ENCODE assay signal across 8 cellular contexts in genomic region chr1:150560576-150560975, GRCh38. TPM values are rescaled to one million over a fixed set of nuclear protein-coding genes. Genes with fewer than 3 reads are reported as not detected.
DNase-seq lines count a peak whose midpoint lies in the region; ATAC-seq lines count a peak whose summit lies in the region.

No MANE protein-coding gene starts in this region.

- H3K9ac ChIP-seq in mucosa of stomach (ENCODE audit: low read length): peak overlapping the region; percentile 100

- no peaks in the 10 kb centered on the region for H3K9me3 Mint-ChIP-seq in stimulated activated naive CD8-positive, alpha-beta T cell treated with anti-CD3 and anti-CD28 coated beads, Interleukin-15, Interleukin-2, amounts not matched to agents 100 ng/mL and 50 ng/mL, for 24 hours

- peaks cover 4% of the 10 kb centered on the region for H3K36me3 Mint-ChIP-seq in stimulated activated naive CD8-positive, alpha-beta T cell treated with anti-CD3 and anti-CD28 coated beads, Interleukin-15, Interleukin-2, amounts not matched to agents 100 ng/mL and 50 ng/mL, for 24 hours (ENCODE audit: low read depth)

- H3K4me1 Mint-ChIP-seq in stimulated activated naive CD8-positive, alpha-beta T cell treated with anti-CD3 and anti-CD28 coated beads, Interleukin-15, Interleukin-2, amounts not matched to agents 100 ng/mL and 50 ng/mL, for 24 hours (ENCODE audit: low read depth): peaks cover 52% of the 10 kb centered on the region

- H3K4me1 ChIP-seq in mucosa of stomach (ENCODE audit: control insufficient read depth, insufficient read depth, low read length) (peaks cover 64% of the 10 kb centered on the region), aorta (ENCODE audit: control insufficient read depth in 1 of 2, insufficient read depth in 2 of 2, low read length in 2 of 2) (peaks cover 0 to 12% of the 10 kb centered on the region in 2 donors)

- H3K27me3 Mint-ChIP-seq in stimulated activated naive CD8-positive, alpha-beta T cell treated with anti-CD3 and anti-CD28 coated beads, Interleukin-15, Interleukin-2, amounts not matched to agents 100 ng/mL and 50 ng/mL, for 24 hours: no peaks in the 10 kb centered on the region

- H3K27me3 ChIP-seq in mucosa of stomach (ENCODE audit: control insufficient read depth, insufficient read depth, low read length): no peaks in the 10 kb centered on the region
- H3K27me3 ChIP-seq in aorta (ENCODE audit: control insufficient read depth in 1 of 2, insufficient read depth in 2 of 2, low read length in 1 of 2): no peaks in the 10 kb centered on the region

- H3K9me3 ChIP-seq in mucosa of stomach (ENCODE audit: control insufficient read depth, low read length) (no peaks in the 10 kb centered on the region), aorta (ENCODE audit: control insufficient read depth, low read length) (no peaks in the 10 kb centered on the region)

- peak overlapping the region; percentile 100 for H3K27ac Mint-ChIP-seq in stimulated activated naive CD8-positive, alpha-beta T cell treated with anti-CD3 and anti-CD28 coated beads, Interleukin-15, Interleukin-2, amounts not matched to agents 100 ng/mL and 50 ng/mL, for 24 hours

- ATAC-seq in stimulated activated naive CD8-positive, alpha-beta T cell treated with anti-CD3 and anti-CD28 coated beads, Interleukin-15, Interleukin-2, amounts not matched to agents 100 U/mL and 50 U/mL, for 24 hours: no peak
- ATAC-seq in aorta (ENCODE audit: low FRiP score) (no peak), HG02840 (IDR thresholded peaks at IDR 0.05; ENCODE audit: low FRiP score, unreplicated experiment) (no peak), sciatic nerve (no peak)

- DNase-seq in stimulated activated naive CD8-positive, alpha-beta T cell treated with anti-CD3 and anti-CD28 coated beads, Interleukin-15, Interleukin-2, amounts not matched to agents 100 U/mL and 50 U/mL, for 24 hours: no peak
- DNase-seq in caudate nucleus (lab: John Stamatoyannopoulos, UW): no peak
- no peak for DNase-seq in aorta
- DNase-seq in occipital lobe (lab: John Stamatoyannopoulos, UW): no peak
- no peak for DNase-seq in sciatic nerve (ENCODE audit: low spot score)

- peaks cover 3% of the 10 kb centered on the region for H3K36me3 ChIP-seq in mucosa of stomach (ENCODE audit: control insufficient read depth, insufficient read depth, low read length)
- no peaks in the 10 kb centered on the region for H3K36me3 ChIP-seq in aorta (ENCODE audit: control insufficient read depth in 1 of 2, insufficient read depth in 2 of 2, low read length in 1 of 2)

- H3K27ac ChIP-seq in caudate nucleus (ENCODE audit: low read depth, low read length) (peak overlapping the region; percentile 100), aorta (ENCODE audit: low read depth in 1 of 2, low read length in 2 of 2) (peak overlapping the region; percentile 48 to 88)

- H3K4me3 ChIP-seq in mucosa of stomach (ENCODE audit: low read length): peak overlapping the region; percentile 90
- peak overlapping the region; percentile 15 to 35 for H3K4me3 ChIP-seq in aorta (ENCODE audit: low read length in 2 of 2)

- H3K4me3 Mint-ChIP-seq in stimulated activated naive CD8-positive, alpha-beta T cell treated with anti-CD3 and anti-CD28 coated beads, Interleukin-15, Interleukin-2, amounts not matched to agents 100 ng/mL and 50 ng/mL, for 24 hours: peak overlapping the region; percentile 97

- intact Hi-C loops in aorta (cut with DNase I) (loop anchor here (2.0 to 10.0 kb wide), 3 partner anchors 60 to 414 kb away; partner anchors contain the start of genes CERS2 (in 1 of the 2) and ENSA (in 1 of the 2)), sciatic nerve (cut with DNase I) (loop anchor here (5.0 kb wide), 1 partner anchor 62 kb away; no protein-coding TSS in a partner anchor)

- WGBS in aorta, 2 donors: 34 to 40% methylated on average over 4 of the region's 4 CpGs

RNA-seq across cellular contexts. Expression of gene ADAMTSL4, which starts 11.4 kb away (rescaled TPM):
- 10 to 100 TPM; 94.4 to 98.0 TPM for total RNA-seq in aorta
- polyA plus RNA-seq in aorta: 10 to 100 TPM in 1 of 2 donors, 1 to 10 TPM in 1; 8.8 to 50.4 TPM
- total RNA-seq in occipital lobe: 0.31 TPM
- total RNA-seq in sciatic nerve: 70.2 TPM

RNA-seq across cellular contexts. Expression of gene MCL1, which starts 18.8 kb away (rescaled TPM):
- total RNA-seq in aorta (100 to 1,000 TPM; 247 to 533 TPM), occipital lobe (146 TPM), sciatic nerve (214 TPM)
- polyA plus RNA-seq in aorta: 100 to 1,000 TPM; 146 to 200 TPM

RNA-seq across cellular contexts. Expression of gene FALEC, which starts 45.0 kb away (rescaled TPM):
- total RNA-seq in aorta: under 1 TPM in 1 of 2 donors, not detected in 1; 0.99 TPM
- polyA plus RNA-seq in aorta: 1 to 10 TPM in 1 of 2 donors, not detected in 1; 1.1 TPM
- total RNA-seq in occipital lobe: 1.1 TPM
- total RNA-seq in sciatic nerve: not detected

RNA-seq across cellular contexts. Expression of gene ECM1, which starts 52.7 kb away (rescaled TPM):
- total RNA-seq in aorta: 10 to 100 TPM; 26.3 to 57.6 TPM
- polyA plus RNA-seq in aorta: 10 to 100 TPM in 1 of 2 donors, 1 to 10 TPM in 1; 8.1 to 32.6 TPM
- 0.94 TPM for total RNA-seq in occipital lobe
- 19.7 TPM for total RNA-seq in sciatic nerve

Comparison
In these comparisons a context has a peak if more than half of its experiments do, and no peak if none do; other contexts are left out.
1. RNA of gene ADAMTSL4, which starts 11.4 kb away (total RNA-seq): 94.4 to 98.0 TPM in aorta and 70.2 TPM in sciatic nerve (single experiment); 0.31 TPM in occipital lobe (single experiment); every median in the first group is over 10 times any median in the second.